Comparison of ENCODE assay signal across 8 cellular contexts in genomic region chr15:96333194-96334016, GRCh38. TPM values are rescaled to one million over a fixed set of nuclear protein-coding genes. Genes with fewer than 3 reads are reported as not detected.
DNase-seq lines count a peak whose midpoint lies in the region; ATAC-seq and TF ChIP-seq lines count a peak whose summit lies in the region.

No MANE protein-coding gene starts in this region.

- H3K27me3 ChIP-seq in WERI-Rb-1 (ENCODE audit: insufficient read depth, low read depth, severe bottlenecking) (peaks cover 53% of the 10 kb centered on the region), gastroesophageal sphincter (no peaks in the 10 kb centered on the region)

- peaks cover 0 to 16% (median 0%) of the 10 kb centered on the region in 3 donors for H3K4me1 ChIP-seq in gastroesophageal sphincter

- H3K27me3 Mint-ChIP-seq in activated T-cell treated with anti-CD3 and anti-CD28 coated beads, Interleukin-2, amount 50 U/mL, for 4 hours (ENCODE audit: low read depth), result peaks cover 84% of the 10 kb centered on the region

- peaks cover 18% of the 10 kb centered on the region for H3K4me1 Mint-ChIP-seq in activated T-cell treated with anti-CD3 and anti-CD28 coated beads, Interleukin-2, amount 50 U/mL, for 4 hours (ENCODE audit: low read depth)

- H3K27ac ChIP-seq in WERI-Rb-1 (no peak overlapping the region), gastroesophageal sphincter (peak overlapping the region; percentile 75 to 98 (median 94))

- peak in 1 of 2 donors; percentile 4 for TF ChIP-seq POLR2A in gastroesophageal sphincter (IDR thresholded peaks at IDR 0.05)

- 0% methylated on average over 17 to 24 of the region's 62 CpGs for WGBS in gastroesophageal sphincter (ENCODE audit: low coverage in 1 of 2), 2 donors

- peak overlapping the region; percentile 19 for H3K4me3 Mint-ChIP-seq in activated T-cell treated with anti-CD3 and anti-CD28 coated beads, Interleukin-2, amount 50 U/mL, for 4 hours

- peaks cover 4% of the 10 kb centered on the region for H3K9me3 ChIP-seq in WERI-Rb-1 (ENCODE audit: severe bottlenecking)
- no peaks in the 10 kb centered on the region for H3K9me3 ChIP-seq in gastroesophageal sphincter

- H3K36me3 Mint-ChIP-seq in activated T-cell treated with anti-CD3 and anti-CD28 coated beads, Interleukin-2, amount 50 U/mL, for 4 hours (ENCODE audit: insufficient read depth), result no peaks in the 10 kb centered on the region

- peak overlapping the region; percentile 34 for H3K4me3 ChIP-seq in WERI-Rb-1 (ENCODE audit: low read depth, low read length)
- H3K4me3 ChIP-seq in gastroesophageal sphincter, result peak overlapping the region; percentile 70 to 87

- intact Hi-C loops in posterior vena cava (cut with DNase I), result loop anchor here (5.0 to 10.0 kb wide), 2 partner anchors 859 to 1006 kb away; no protein-coding TSS in a partner anchor

- DNase-seq in activated T-cell treated with anti-CD3 and anti-CD28 coated beads, Interleukin-2, amount 50 U/mL, for 4 hours, result no peak
- DNase-seq in activated T-cell treated with anti-CD3 and anti-CD28 coated beads for 4 hours, result no peak
- DNase-seq in WERI-Rb-1, result no peak
- peak; percentile 82 for DNase-seq in posterior vena cava (ENCODE audit: low spot score)
- DNase-seq in middle frontal gyrus (ENCODE audit: extremely low spot score, low spot score), result no peak
- no peak for DNase-seq in medulla oblongata (ENCODE audit: extremely low spot score)

- H3K9me3 Mint-ChIP-seq in activated T-cell treated with anti-CD3 and anti-CD28 coated beads, Interleukin-2, amount 50 U/mL, for 4 hours, result no peaks in the 10 kb centered on the region

- no peak for TF ChIP-seq EP300 in gastroesophageal sphincter (IDR thresholded peaks at IDR 0.05)

- H3K36me3 ChIP-seq in WERI-Rb-1 (no peaks in the 10 kb centered on the region), gastroesophageal sphincter (peaks cover 0 to 30% of the 10 kb centered on the region in 2 donors)

- ATAC-seq in activated T-cell treated with anti-CD3 and anti-CD28 coated beads, Interleukin-2, amount 50 U/mL, for 4 hours, result no peak
- ATAC-seq in gastroesophageal sphincter (no peak), GM19467 (IDR thresholded peaks at IDR 0.05; ENCODE audit: unreplicated experiment) (no peak)

- TF ChIP-seq CTCF in WERI-Rb-1 (IDR thresholded peaks at IDR 0.05; ENCODE audit: low read depth, low read length) (no peak), gastroesophageal sphincter (IDR thresholded peaks at IDR 0.05) (no peak)

RNA-seq across cellular contexts. Expression of gene NR2F2, which starts 2.9 kb away (rescaled TPM):
- total RNA-seq in activated T-cell treated with anti-CD3 and anti-CD28 coated beads, Interleukin-2, amount 50 U/mL, for 4 hours, result under 1 TPM; 0.13 to 0.24 (median 0.15) TPM
- total RNA-seq in gastroesophageal sphincter (100 to 1,000 TPM in 1 of 4 donors, 10 to 100 TPM in 3; 82.7 to 126 (median 91.8) TPM), posterior vena cava (100 to 1,000 TPM; 208 to 213 TPM)

Comparison
In these comparisons a context has a peak if more than half of its experiments do, and no peak if none do; other contexts are left out.
1. RNA of gene NR2F2, which starts 2.9 kb away (total RNA-seq): 208 to 213 TPM in posterior vena cava and 82.7 to 126 TPM in gastroesophageal sphincter; 0.13 to 0.24 TPM in activated T-cell treated with anti-CD3 and anti-CD28 coated beads, Interleukin-2, amount 50 U/mL, for 4 hours; every median in the first group is over 10 times any median in the second.